In the genomic region with DNA sequence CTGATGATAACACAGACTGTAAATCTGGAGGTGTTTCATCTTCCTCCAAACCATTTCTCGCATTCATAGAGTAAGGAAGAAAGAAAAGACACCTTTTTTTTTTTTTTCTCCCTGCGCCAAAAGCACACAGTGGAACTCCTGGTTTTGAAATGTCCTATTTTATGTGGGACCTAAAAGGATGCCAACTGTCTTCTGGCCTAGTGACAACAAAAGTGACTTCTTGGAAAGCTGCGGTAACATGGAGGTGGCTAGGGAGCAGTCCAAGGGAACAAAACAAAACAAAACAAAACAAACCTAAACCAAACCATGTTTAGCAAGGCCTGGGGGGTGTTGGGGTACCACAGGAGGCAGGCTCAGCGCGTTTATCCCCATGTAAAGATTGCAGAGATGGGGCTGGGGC, we compare ENCODE assay signal across 21 cellular contexts.
DNase-seq lines count a peak whose midpoint lies in the region; ATAC-seq and TF ChIP-seq lines count a peak whose summit lies in the region.
"Had no signal": no experiment of that assay in that cellular context is flagged by ENCODE, and none has a peak within 500 bp of the region (broad histone marks: within the 10 kb centered on the region; RNA-seq: fewer than 3 reads in every experiment).

No MANE protein-coding gene starts in this region.

- peaks cover 0 to 8% of the 10 kb centered on the region in 2 experiments for H3K36me3 ChIP-seq in mesenchymal stem cell (ENCODE audit: control insufficient read depth in 1 of 2, insufficient read depth in 2 of 2, low read depth in 1 of 2, low read length in 2 of 2)
- no peaks in the 10 kb centered on the region for H3K36me3 ChIP-seq in subcutaneous abdominal adipose tissue (ENCODE audit: control insufficient read depth in 5 of 5, insufficient read depth in 5 of 5, low read length in 5 of 5)
- H3K36me3 ChIP-seq: lower lobe of right lung, pancreas had no signal

- H2BK12ac ChIP-seq in mesenchymal stem cell (ENCODE audit: low read length in 2 of 2) = no peak overlapping the region

- WGBS in mesenchymal stem cell = 70% methylated on average over 2 of the region's 5 CpGs

- H3K9me3 ChIP-seq in mesenchymal stem cell (ENCODE audit: control insufficient read depth, low read length) (no peaks in the 10 kb centered on the region), subcutaneous abdominal adipose tissue (ENCODE audit: control insufficient read depth in 5 of 5, low read length in 5 of 5) (no peaks in the 10 kb centered on the region)
- H3K9me3 ChIP-seq: lower lobe of right lung, pancreas had no signal

- no peak for ATAC-seq in effector memory CD8-positive, alpha-beta T cell (replicated peaks)
- ATAC-seq in GM18519 (IDR thresholded peaks at IDR 0.05; ENCODE audit: low FRiP score, unreplicated experiment) = no peak
- ATAC-seq: activated T-cell treated with anti-CD3 and anti-CD28 coated beads, Interleukin-2, amount 50 U/mL, for 72 hours; HCT116; lower lobe of right lung; pancreas; stimulated activated memory B cell treated with anti-CD40 and anti-IgM and Interleukin-4, amounts not matched to agents 10 μg/mL and 1 μg/mL and 100 μg/mL, for 72 hours had no signal

- H3K4me3 ChIP-seq in mesenchymal stem cell (ENCODE audit: insufficient read depth in 1 of 2, low read depth in 1 of 2, low read length in 2 of 2) (no peak overlapping the region), subcutaneous abdominal adipose tissue (ENCODE audit: low read depth in 1 of 5, low read length in 5 of 5) (no peak overlapping the region)
- H3K4me3 ChIP-seq: hepatocyte, lower lobe of right lung, pancreas had no signal

- H3K18ac ChIP-seq in mesenchymal stem cell (ENCODE audit: low read depth in 1 of 2, low read length in 2 of 2) = no peak overlapping the region

- no peak for TF ChIP-seq CTCF in HFFc6 (IDR thresholded peaks at IDR 0.05)
- TF ChIP-seq CTCF in brain (conservative IDR thresholded peaks at IDR 0.05) = no peak

- no peak overlapping the region for H4K91ac ChIP-seq in mesenchymal stem cell (ENCODE audit: low read length)

- H2AFZ ChIP-seq in mesenchymal stem cell (ENCODE audit: low read depth, low read length) = no peak overlapping the region
- H2AFZ ChIP-seq: hepatocyte had no signal

- no peaks in the 10 kb centered on the region for H3K79me1 ChIP-seq in mesenchymal stem cell (replicated peaks; ENCODE audit: low read length, poor library complexity, severe bottlenecking)

- no peak overlapping the region for H3K4me2 ChIP-seq in mesenchymal stem cell (ENCODE audit: low read length, poor library complexity, severe bottlenecking)
- H3K4me2 ChIP-seq: hepatocyte had no signal

- H3K4ac ChIP-seq in mesenchymal stem cell (ENCODE audit: low read depth in 1 of 2, low read length in 2 of 2) = no peak overlapping the region

- H3K36me3 Mint-ChIP-seq in HFFc6 (ENCODE audit: low read depth) (no peaks in the 10 kb centered on the region), brain (no peaks in the 10 kb centered on the region)
- H3K36me3 Mint-ChIP-seq in effector memory CD8-positive, alpha-beta T cell (ENCODE audit: insufficient read depth) = no peaks in the 10 kb centered on the region

- peaks cover 7% of the 10 kb centered on the region for H3K4me1 Mint-ChIP-seq in HFFc6 (ENCODE audit: low read depth)
- H3K4me1 Mint-ChIP-seq in brain = peaks cover 57% of the 10 kb centered on the region
- H3K4me1 Mint-ChIP-seq in effector memory CD8-positive, alpha-beta T cell (ENCODE audit: low read depth in 2 of 2) = peaks cover 11 to 16% of the 10 kb centered on the region in 2 donors

- H4K8ac ChIP-seq in mesenchymal stem cell (ENCODE audit: low read length) = no peak overlapping the region

- H3K27ac ChIP-seq in mesenchymal stem cell (ENCODE audit: low read length, poor library complexity, severe bottlenecking) (no peak overlapping the region), subcutaneous abdominal adipose tissue (ENCODE audit: low read depth, low read length) (peak overlapping the region; percentile 65)
- H3K27ac ChIP-seq: hepatocyte, lower lobe of right lung, pancreas had no signal

- no peak overlapping the region for H3K4me3 Mint-ChIP-seq in HFFc6
- peak overlapping the region in 1 of 5 experiments; percentile 44 for H3K4me3 Mint-ChIP-seq in brain
- no peak overlapping the region for H3K4me3 Mint-ChIP-seq in effector memory CD8-positive, alpha-beta T cell
- H3K4me3 Mint-ChIP-seq: activated naive CD4-positive, alpha-beta T cell treated with anti-CD3 and anti-CD28 coated beads, Interleukin-2, amount 50 U/mL, for 24 hours; activated T-cell treated with anti-CD3 and anti-CD28 coated beads, Interleukin-2, amount 50 U/mL, for 72 hours; stimulated activated memory B cell treated with anti-CD40 and anti-IgM and Interleukin-4, amounts not matched to agents 10 μg/mL and 1 μg/mL and 100 μg/mL, for 72 hours had no signal

- H3K9ac ChIP-seq in mesenchymal stem cell (ENCODE audit: low read length) (peak overlapping the region; percentile 57), subcutaneous abdominal adipose tissue (ENCODE audit: low read length in 5 of 5) (peak overlapping the region in 1 of 5 donors; percentile 24)

- no peak overlapping the region for H2BK15ac ChIP-seq in mesenchymal stem cell (ENCODE audit: low read depth, poor library complexity, severe bottlenecking)

- H3K27ac Mint-ChIP-seq in HFFc6 = 0 out of 2 replicates have a peak overlapping the region, but pooled peaks have one; percentile 11
- peak overlapping the region; percentile 22 to 82 (median 66) for H3K27ac Mint-ChIP-seq in brain
- peak overlapping the region in 1 of 2 donors; percentile 8 for H3K27ac Mint-ChIP-seq in effector memory CD8-positive, alpha-beta T cell
- H3K27ac Mint-ChIP-seq: activated naive CD4-positive, alpha-beta T cell treated with anti-CD3 and anti-CD28 coated beads, Interleukin-2, amount 50 U/mL, for 24 hours; activated T-cell treated with anti-CD3 and anti-CD28 coated beads, Interleukin-2, amount 50 U/mL, for 72 hours had no signal

- H3K27me3 Mint-ChIP-seq in HFFc6 (ENCODE audit: insufficient read depth) (no peaks in the 10 kb centered on the region), brain (no peaks in the 10 kb centered on the region)
- H3K27me3 Mint-ChIP-seq in effector memory CD8-positive, alpha-beta T cell = no peaks in the 10 kb centered on the region
- H3K27me3 Mint-ChIP-seq: activated naive CD4-positive, alpha-beta T cell treated with anti-CD3 and anti-CD28 coated beads, Interleukin-2, amount 50 U/mL, for 24 hours; stimulated activated memory B cell treated with anti-CD40 and anti-IgM and Interleukin-4, amounts not matched to agents 10 μg/mL and 1 μg/mL and 100 μg/mL, for 72 hours had no signal

- no peak overlapping the region for H2BK120ac ChIP-seq in mesenchymal stem cell (ENCODE audit: low read depth, low read length)

- no peak overlapping the region for H2BK5ac ChIP-seq in mesenchymal stem cell (ENCODE audit: low read depth, low read length, poor library complexity, severe bottlenecking)

- H3K27me3 ChIP-seq in mesenchymal stem cell (ENCODE audit: control insufficient read depth in 1 of 2, insufficient read depth in 1 of 2, low read length in 2 of 2) (no peaks in the 10 kb centered on the region), subcutaneous abdominal adipose tissue (ENCODE audit: control insufficient read depth in 5 of 5, insufficient read depth in 4 of 5, low read length in 5 of 5) (no peaks in the 10 kb centered on the region)
- H3K27me3 ChIP-seq: hepatocyte, pancreas had no signal

- DNase-seq in HFFc6 = no peak
- DNase-seq in mesenchymal stem cell = no peak
- no peak for DNase-seq in effector memory CD8-positive, alpha-beta T cell
- no peak for DNase-seq in NCI-H748 treated with DMSO at 0.1 percent for 48 hours (lab: John Stamatoyannopoulos, UW)
- no peak for DNase-seq in glomerular visceral epithelial cell (ENCODE audit: extremely low spot score)
- DNase-seq: activated CD8-positive, alpha-beta memory T cell treated with anti-CD3 and anti-CD28 coated beads for 24 hours; activated T-cell treated with anti-CD3 and anti-CD28 coated beads, Interleukin-2, amount 50 U/mL, for 72 hours; DND-41; lower lobe of right lung; NCI-H1105 treated with DMSO at 0.1 percent for 48 hours; NCI-H510A treated with DMSO at 0.1 percent for 48 hours; pancreas; stimulated activated CD4-positive, alpha-beta T cell treated with anti-CD3 and anti-CD28 coated beads, Interleukin-1b, Interleukin-23, amount 100 ng/mL, for 48 hours; trophoblast cell had no signal

- H3K23ac ChIP-seq in mesenchymal stem cell (ENCODE audit: low read length in 2 of 2) = no peak overlapping the region

- H3K4me1 ChIP-seq in mesenchymal stem cell (ENCODE audit: control insufficient read depth, insufficient read depth, low read depth, low read length) (no peaks in the 10 kb centered on the region), subcutaneous abdominal adipose tissue (ENCODE audit: control insufficient read depth in 5 of 5, insufficient read depth in 5 of 5, low read length in 5 of 5) (peaks cover 8 to 24% (median 19%) of the 10 kb centered on the region in 5 donors)
- H3K4me1 ChIP-seq: lower lobe of right lung had no signal

- no peak overlapping the region for H3K14ac ChIP-seq in mesenchymal stem cell (ENCODE audit: low read length in 2 of 2)

- no peak overlapping the region for H2AK5ac ChIP-seq in mesenchymal stem cell (ENCODE audit: low read length, severe bottlenecking)

- H3K9me3 Mint-ChIP-seq in HFFc6 = no peaks in the 10 kb centered on the region
- no peaks in the 10 kb centered on the region for H3K9me3 Mint-ChIP-seq in brain
- H3K9me3 Mint-ChIP-seq in effector memory CD8-positive, alpha-beta T cell = no peaks in the 10 kb centered on the region
- H3K9me3 Mint-ChIP-seq: activated naive CD4-positive, alpha-beta T cell treated with anti-CD3 and anti-CD28 coated beads, Interleukin-2, amount 50 U/mL, for 24 hours; activated T-cell treated with anti-CD3 and anti-CD28 coated beads, Interleukin-2, amount 50 U/mL, for 72 hours; stimulated activated memory B cell treated with anti-CD40 and anti-IgM and Interleukin-4, amounts not matched to agents 10 μg/mL and 1 μg/mL and 100 μg/mL, for 72 hours had no signal
